ENCODE assay signal across 14 cellular contexts in genomic region chr18:62933261-62933887, GRCh38.
DNase-seq lines count a peak whose midpoint lies in the region; ATAC-seq and TF ChIP-seq lines count a peak whose summit lies in the region.
"Had no signal": no experiment of that assay in that cellular context is flagged by ENCODE, and none has a peak within 500 bp of the region (broad histone marks: within the 10 kb centered on the region; RNA-seq: fewer than 3 reads in every experiment).

No MANE protein-coding gene starts in this region.

- no peaks in the 10 kb centered on the region for H3K4me1 Mint-ChIP-seq in nephron progenitor cell

- no peaks in the 10 kb centered on the region for H3K79me2 ChIP-seq in hepatocyte

- H2AFZ ChIP-seq in hepatocyte, result no peak overlapping the region

- no peaks in the 10 kb centered on the region for H3K9me3 ChIP-seq in hepatocyte (ENCODE audit: low read depth)
- H3K9me3 ChIP-seq: HAP-1 had no signal

- H4K20me1 ChIP-seq in hepatocyte (ENCODE audit: insufficient read depth, poor library complexity, severe bottlenecking), result no peaks in the 10 kb centered on the region

- no peaks in the 10 kb centered on the region for H3K9me2 ChIP-seq in hepatocyte (replicated peaks; ENCODE audit: insufficient read depth)

- H3K27me3 Mint-ChIP-seq in nephron progenitor cell (ENCODE audit: low read depth, poor library complexity), result peaks cover 5% of the 10 kb centered on the region
- H3K27me3 Mint-ChIP-seq: B cell; CD4-positive, alpha-beta T cell had no signal

- peaks cover 4% of the 10 kb centered on the region for H3K4me1 ChIP-seq in hepatocyte (ENCODE audit: insufficient read depth)
- H3K4me1 ChIP-seq: HAP-1 had no signal

- DNase-seq in NCI-H510A treated with DMSO at 0.1 percent for 48 hours (lab: John Stamatoyannopoulos, UW), result peak; percentile 29
- no peak for DNase-seq in NCI-H510A (lab: John Stamatoyannopoulos, UW)
- DNase-seq in DMS53 treated with DMSO at 0.1 percent for 48 hours (lab: John Stamatoyannopoulos, UW; ENCODE audit: unreplicated experiment), result peak; percentile 86
- no peak for DNase-seq in hepatocyte (ENCODE audit: low spot score)
- no peak for DNase-seq in NCI-H1930 (lab: John Stamatoyannopoulos, UW)
- DNase-seq in nephron progenitor cell, result no peak
- DNase-seq: C1 segment of cervical spinal cord; CD4-positive, alpha-beta T cell; DMS79 had no signal

- peak overlapping the region; percentile 7 for H3K4me2 ChIP-seq in hepatocyte

- TF ChIP-seq CTCF in hepatocyte (IDR thresholded peaks at IDR 0.05; ENCODE audit: poor library complexity) (no peak), nephron progenitor cell (IDR thresholded peaks at IDR 0.05) (no peak)

- H3K36me3 Mint-ChIP-seq in nephron progenitor cell (ENCODE audit: low read depth), result peaks cover 58% of the 10 kb centered on the region

- no peaks in the 10 kb centered on the region for H3K27me3 ChIP-seq in hepatocyte

- no peak overlapping the region for H3K4me3 Mint-ChIP-seq in nephron progenitor cell
- H3K4me3 Mint-ChIP-seq: B cell; CD4-positive, alpha-beta T cell had no signal

- H3K9me3 Mint-ChIP-seq in nephron progenitor cell, result peaks cover 49% of the 10 kb centered on the region

- ATAC-seq in HG02973 (IDR thresholded peaks at IDR 0.05; ENCODE audit: unreplicated experiment), result no peak
- ATAC-seq: GM12878 had no signal

- no peaks in the 10 kb centered on the region for H3K36me3 ChIP-seq in hepatocyte (replicated peaks; ENCODE audit: insufficient read depth, low read depth)
- H3K36me3 ChIP-seq: HAP-1 had no signal

- H3K27ac Mint-ChIP-seq in nephron progenitor cell, result no peak overlapping the region
- H3K27ac Mint-ChIP-seq: B cell; CD4-positive, alpha-beta T cell had no signal

- no peak overlapping the region for H3K4me3 ChIP-seq in hepatocyte
- H3K4me3 ChIP-seq: GM12878, HAP-1 had no signal

- WGBS in hepatocyte (ENCODE audit: low lambda C conversion rate, missing lambda C conversion rate), result 73% methylated on average over 2 of the region's 2 CpGs

- H3K27ac ChIP-seq in hepatocyte (no peak overlapping the region), temporal lobe (ENCODE audit: low read depth, low read length) (peak overlapping the region; percentile 6)

Comparison
In these comparisons a context has a peak if more than half of its experiments do, and no peak if none do; other contexts are left out.
1. DNase-seq: peak in NCI-H510A treated with DMSO at 0.1 percent for 48 hours (single experiment) and DMS53 treated with DMSO at 0.1 percent for 48 hours (single experiment); none in NCI-H510A (single experiment), hepatocyte (single experiment), NCI-H1930 (0 of 2) and nephron progenitor cell (single experiment).